In the genomic region with DNA sequence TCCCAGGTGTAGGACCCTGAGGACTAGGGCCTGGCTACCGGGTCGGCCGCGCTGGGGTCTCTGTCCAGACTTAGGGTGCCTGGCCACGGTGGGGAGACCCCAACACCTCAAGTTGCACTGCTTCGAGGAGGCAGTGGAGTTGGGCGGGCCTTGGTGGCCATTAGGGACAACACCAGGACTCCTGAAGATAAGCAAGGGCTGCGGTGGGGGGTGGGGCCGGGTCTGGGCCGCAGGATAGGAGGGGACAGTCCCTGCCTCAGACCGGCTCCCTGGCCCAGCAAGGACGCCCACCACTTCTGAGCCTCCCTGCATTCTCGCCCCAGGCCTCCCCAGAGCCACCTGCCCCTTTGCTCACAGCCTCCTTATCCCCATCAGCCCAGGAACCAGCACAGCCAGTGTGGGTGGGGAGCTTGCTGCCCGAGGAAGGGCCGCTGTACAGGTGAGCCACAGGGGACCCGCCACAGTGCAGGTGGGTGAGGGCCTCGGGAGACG, we compare ENCODE assay signal across 1 cellular context.
TF ChIP-seq lines count a peak whose summit lies in the region.

No MANE protein-coding gene starts in this region.

TF ChIP-seq in K562, 482 proteins besides CTCF, POLR2A, EP300 and RAD21 (continued from another document and continues in another):
- TF ChIP-seq, protein P1, sequence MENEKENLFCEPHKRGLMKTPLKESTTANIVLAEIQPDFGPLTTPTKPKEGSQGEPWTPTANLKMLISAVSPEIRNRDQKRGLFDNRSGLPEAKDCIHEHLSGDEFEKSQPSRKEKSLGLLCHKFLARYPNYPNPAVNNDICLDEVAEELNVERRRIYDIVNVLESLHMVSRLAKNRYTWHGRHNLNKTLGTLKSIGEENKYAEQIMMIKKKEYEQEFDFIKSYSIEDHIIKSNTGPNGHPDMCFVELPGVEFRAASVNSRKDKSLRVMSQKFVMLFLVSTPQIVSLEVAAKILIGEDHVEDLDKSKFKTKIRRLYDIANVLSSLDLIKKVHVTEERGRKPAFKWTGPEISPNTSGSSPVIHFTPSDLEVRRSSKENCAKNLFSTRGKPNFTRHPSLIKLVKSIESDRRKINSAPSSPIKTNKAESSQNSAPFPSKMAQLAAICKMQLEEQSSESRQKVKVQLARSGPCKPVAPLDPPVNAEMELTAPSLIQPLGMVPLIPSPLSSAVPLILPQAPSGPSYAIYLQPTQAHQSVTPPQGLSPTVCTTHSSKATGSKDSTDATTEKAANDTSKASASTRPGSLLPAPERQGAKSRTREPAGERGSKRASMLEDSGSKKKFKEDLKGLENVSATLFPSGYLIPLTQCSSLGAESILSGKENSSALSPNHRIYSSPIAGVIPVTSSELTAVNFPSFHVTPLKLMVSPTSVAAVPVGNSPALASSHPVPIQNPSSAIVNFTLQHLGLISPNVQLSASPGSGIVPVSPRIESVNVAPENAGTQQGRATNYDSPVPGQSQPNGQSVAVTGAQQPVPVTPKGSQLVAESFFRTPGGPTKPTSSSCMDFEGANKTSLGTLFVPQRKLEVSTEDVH (IDR thresholded peaks at IDR 0.05; ENCODE audit: low read depth, partially characterized antibody) = no peak
- TF ChIP-seq CHD4 (IDR thresholded peaks at IDR 0.05; ENCODE audit: insufficient read depth, insufficient replicate concordance, low read depth, low read length, poor library complexity, severe bottlenecking) (no peak), HMGN3 (IDR thresholded peaks at IDR 0.05; ENCODE audit: borderline replicate concordance, extremely low read depth, insufficient read length, low read depth, low read length) (no peak), BRD4 (IDR thresholded peaks at IDR 0.05) (no peak), C11orf30 (IDR thresholded peaks at IDR 0.05; ENCODE audit: low read depth) (no peak), YBX1 (IDR thresholded peaks at IDR 0.05) (no peak), TCF3 (CRISPR knock-in tag; IDR thresholded peaks at IDR 0.05) (peak; percentile 79), KAT2B (IDR thresholded peaks at IDR 0.05; ENCODE audit: low read depth, low read length) (no peak), ZFP36 (IDR thresholded peaks at IDR 0.05; ENCODE audit: low read depth, low read length, partially characterized antibody) (no peak), ZZZ3 (IDR thresholded peaks at IDR 0.05) (no peak), POLR3A (IDR thresholded peaks at IDR 0.05; ENCODE audit: borderline replicate concordance, extremely low read depth, insufficient read depth, insufficient read length) (no peak), CBX8 (IDR thresholded peaks at IDR 0.05; ENCODE audit: borderline replicate concordance, extremely low read depth, low read depth, low read length, poor library complexity, severe bottlenecking) (no peak), ZNF444 (CRISPR knock-in tag; IDR thresholded peaks at IDR 0.05) (no peak), SAFB2 (IDR thresholded peaks at IDR 0.05; ENCODE audit: borderline replicate concordance, low read depth, low read length, severe bottlenecking) (no peak), SIRT6 (IDR thresholded peaks at IDR 0.05; ENCODE audit: low read depth, low read length) (no peak), MAFK (IDR thresholded peaks at IDR 0.05; ENCODE audit: low read length) (no peak), NFATC3 (IDR thresholded peaks at IDR 0.05) (no peak), GATAD2B (IDR thresholded peaks at IDR 0.05; ENCODE audit: borderline replicate concordance) (no peak), JUN (IDR thresholded peaks at IDR 0.05; ENCODE audit: borderline replicate concordance, low read depth, low read length) (no peak), JUN (CRISPR knock-in tag; IDR thresholded peaks at IDR 0.05; ENCODE audit: borderline replicate concordance) (no peak), SMAD4 (CRISPR knock-in tag; conservative IDR thresholded peaks at IDR 0.05) (0 out of 2 replicates have a peak, but pooled peaks have one; percentile 40), RBFOX2 (IDR thresholded peaks at IDR 0.05; ENCODE audit: low read depth, low read length) (0 out of 2 replicates have a peak, but pooled peaks have one; percentile 38), MXI1 (IDR thresholded peaks at IDR 0.05; ENCODE audit: low read depth, low read length) (no peak), KHSRP (IDR thresholded peaks at IDR 0.05) (no peak)
- TF ChIP-seq, protein P2, sequence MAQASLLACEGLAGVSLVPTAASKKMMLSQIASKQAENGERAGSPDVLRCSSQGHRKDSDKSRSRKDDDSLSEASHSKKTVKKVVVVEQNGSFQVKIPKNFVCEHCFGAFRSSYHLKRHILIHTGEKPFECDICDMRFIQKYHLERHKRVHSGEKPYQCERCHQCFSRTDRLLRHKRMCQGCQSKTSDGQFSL (CRISPR knock-in tag; IDR thresholded peaks at IDR 0.05) = no peak
- TF ChIP-seq, protein P2 (tag; IDR thresholded peaks at IDR 0.05) = no peak
- TF ChIP-seq, protein P3, sequence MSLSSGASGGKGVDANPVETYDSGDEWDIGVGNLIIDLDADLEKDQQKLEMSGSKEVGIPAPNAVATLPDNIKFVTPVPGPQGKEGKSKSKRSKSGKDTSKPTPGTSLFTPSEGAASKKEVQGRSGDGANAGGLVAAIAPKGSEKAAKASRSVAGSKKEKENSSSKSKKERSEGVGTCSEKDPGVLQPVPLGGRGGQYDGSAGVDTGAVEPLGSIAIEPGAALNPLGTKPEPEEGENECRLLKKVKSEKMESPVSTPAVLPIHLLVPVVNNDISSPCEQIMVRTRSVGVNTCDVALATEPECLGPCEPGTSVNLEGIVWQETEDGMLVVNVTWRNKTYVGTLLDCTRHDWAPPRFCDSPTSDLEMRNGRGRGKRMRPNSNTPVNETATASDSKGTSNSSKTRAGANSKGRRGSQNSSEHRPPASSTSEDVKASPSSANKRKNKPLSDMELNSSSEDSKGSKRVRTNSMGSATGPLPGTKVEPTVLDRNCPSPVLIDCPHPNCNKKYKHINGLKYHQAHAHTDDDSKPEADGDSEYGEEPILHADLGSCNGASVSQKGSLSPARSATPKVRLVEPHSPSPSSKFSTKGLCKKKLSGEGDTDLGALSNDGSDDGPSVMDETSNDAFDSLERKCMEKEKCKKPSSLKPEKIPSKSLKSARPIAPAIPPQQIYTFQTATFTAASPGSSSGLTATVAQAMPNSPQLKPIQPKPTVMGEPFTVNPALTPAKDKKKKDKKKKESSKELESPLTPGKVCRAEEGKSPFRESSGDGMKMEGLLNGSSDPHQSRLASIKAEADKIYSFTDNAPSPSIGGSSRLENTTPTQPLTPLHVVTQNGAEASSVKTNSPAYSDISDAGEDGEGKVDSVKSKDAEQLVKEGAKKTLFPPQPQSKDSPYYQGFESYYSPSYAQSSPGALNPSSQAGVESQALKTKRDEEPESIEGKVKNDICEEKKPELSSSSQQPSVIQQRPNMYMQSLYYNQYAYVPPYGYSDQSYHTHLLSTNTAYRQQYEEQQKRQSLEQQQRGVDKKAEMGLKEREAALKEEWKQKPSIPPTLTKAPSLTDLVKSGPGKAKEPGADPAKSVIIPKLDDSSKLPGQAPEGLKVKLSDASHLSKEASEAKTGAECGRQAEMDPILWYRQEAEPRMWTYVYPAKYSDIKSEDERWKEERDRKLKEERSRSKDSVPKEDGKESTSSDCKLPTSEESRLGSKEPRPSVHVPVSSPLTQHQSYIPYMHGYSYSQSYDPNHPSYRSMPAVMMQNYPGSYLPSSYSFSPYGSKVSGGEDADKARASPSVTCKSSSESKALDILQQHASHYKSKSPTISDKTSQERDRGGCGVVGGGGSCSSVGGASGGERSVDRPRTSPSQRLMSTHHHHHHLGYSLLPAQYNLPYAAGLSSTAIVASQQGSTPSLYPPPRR (CRISPR knock-in tag; IDR thresholded peaks at IDR 0.05; ENCODE audit: borderline replicate concordance) = no peak
- TF ChIP-seq, protein P4, sequence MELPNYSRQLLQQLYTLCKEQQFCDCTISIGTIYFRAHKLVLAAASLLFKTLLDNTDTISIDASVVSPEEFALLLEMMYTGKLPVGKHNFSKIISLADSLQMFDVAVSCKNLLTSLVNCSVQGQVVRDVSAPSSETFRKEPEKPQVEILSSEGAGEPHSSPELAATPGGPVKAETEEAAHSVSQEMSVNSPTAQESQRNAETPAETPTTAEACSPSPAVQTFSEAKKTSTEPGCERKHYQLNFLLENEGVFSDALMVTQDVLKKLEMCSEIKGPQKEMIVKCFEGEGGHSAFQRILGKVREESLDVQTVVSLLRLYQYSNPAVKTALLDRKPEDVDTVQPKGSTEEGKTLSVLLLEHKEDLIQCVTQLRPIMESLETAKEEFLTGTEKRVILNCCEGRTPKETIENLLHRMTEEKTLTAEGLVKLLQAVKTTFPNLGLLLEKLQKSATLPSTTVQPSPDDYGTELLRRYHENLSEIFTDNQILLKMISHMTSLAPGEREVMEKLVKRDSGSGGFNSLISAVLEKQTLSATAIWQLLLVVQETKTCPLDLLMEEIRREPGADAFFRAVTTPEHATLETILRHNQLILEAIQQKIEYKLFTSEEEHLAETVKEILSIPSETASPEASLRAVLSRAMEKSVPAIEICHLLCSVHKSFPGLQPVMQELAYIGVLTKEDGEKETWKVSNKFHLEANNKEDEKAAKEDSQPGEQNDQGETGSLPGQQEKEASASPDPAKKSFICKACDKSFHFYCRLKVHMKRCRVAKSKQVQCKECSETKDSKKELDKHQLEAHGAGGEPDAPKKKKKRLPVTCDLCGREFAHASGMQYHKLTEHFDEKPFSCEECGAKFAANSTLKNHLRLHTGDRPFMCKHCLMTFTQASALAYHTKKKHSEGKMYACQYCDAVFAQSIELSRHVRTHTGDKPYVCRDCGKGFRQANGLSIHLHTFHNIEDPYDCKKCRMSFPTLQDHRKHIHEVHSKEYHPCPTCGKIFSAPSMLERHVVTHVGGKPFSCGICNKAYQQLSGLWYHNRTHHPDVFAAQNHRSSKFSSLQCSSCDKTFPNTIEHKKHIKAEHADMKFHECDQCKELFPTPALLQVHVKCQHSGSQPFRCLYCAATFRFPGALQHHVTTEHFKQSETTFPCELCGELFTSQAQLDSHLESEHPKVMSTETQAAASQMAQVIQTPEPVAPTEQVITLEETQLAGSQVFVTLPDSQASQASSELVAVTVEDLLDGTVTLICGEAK (IDR thresholded peaks at IDR 0.05) = no peak
- TF ChIP-seq, protein P4 (CRISPR knock-in tag; IDR thresholded peaks at IDR 0.05) = no peak
- TF ChIP-seq, protein P5, sequence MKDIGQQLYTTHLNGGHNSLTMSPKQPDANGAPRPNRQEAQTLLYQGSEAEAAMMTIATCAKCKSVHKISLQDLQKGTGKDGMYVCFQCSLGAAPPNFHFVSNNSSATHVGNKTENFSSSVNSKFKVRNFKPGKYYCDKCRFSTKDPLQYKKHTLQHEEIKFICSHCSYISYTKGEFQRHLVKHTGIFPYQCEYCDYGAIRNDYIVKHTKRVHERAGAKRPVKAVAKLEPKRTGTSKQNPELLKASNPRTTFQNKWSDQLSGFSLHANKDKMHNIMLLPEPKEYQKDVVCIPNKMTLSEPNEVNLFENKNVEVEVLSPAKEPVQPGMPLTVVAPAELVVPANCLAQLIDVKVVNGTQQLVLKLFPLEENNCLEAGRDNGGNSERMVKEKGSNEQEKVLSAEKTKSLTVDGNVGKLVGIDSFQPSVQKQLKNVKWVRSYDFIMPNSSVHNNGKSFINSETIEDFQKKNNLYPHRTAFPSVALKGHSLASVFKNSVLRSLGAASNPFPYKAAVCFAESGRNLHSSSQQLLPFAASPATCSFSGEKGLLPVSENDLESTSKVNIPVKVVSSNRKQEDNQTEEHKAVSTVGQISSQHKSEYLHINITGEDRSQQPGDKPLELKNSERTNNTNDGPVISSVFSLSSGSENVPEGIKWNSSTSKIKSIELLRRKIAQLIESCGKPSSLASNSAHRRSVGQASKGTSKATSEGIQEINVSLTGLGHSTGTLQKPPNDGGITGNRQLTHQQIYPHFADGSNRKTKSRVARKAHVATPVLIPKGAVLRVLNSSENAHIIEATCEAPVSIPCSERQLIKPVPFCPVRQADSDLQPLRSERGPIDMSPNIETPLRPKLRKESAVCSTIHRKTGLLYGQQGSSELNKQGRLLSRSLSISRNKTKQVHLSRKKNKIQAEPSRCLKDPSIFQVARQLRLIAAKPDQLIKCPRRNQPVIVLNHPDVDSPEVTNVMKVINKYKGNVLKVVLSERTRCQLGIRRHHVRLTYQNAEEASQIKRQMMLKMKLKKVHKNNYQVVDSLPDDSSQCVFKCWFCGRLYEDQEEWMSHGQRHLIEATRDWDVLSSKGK (CRISPR knock-in tag; IDR thresholded peaks at IDR 0.05) = no peak
